ENCODE assay signal across 22 cellular contexts in the genomic region with DNA sequence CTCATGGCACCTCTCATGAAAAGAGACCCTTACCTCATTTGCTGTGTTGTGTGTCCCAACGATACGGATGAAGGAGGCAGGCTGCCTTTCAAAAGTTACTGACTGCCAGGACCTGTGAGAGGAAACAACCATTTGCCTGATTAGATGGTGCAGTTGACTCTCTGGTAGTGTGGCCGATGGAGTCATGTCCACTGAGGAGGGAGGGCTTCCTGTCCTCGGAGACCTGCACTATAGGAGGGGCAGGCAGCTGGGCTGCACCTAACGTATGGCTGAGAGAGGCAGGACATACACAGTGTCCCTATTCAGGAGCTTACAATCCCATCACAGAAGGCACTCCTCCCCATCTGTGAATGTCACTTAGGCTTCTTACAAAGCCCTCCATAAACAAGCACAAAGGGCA.
DNase-seq lines count a peak whose midpoint lies in the region; ATAC-seq, FAIRE-seq and TF ChIP-seq lines count a peak whose summit lies in the region.
"Had no signal": no experiment of that assay in that cellular context is flagged by ENCODE, and none has a peak within 500 bp of the region (broad histone marks: within the 10 kb centered on the region; RNA-seq: fewer than 3 reads in every experiment).

No MANE protein-coding gene starts in this region.

- no peak overlapping the region for H3K9ac ChIP-seq in HUES64 (ENCODE audit: low read depth, low read length)
- H3K9ac ChIP-seq in H1 (replicated peaks in 1 of 4; ENCODE audit: extremely low read depth in 1 of 4, low read depth in 3 of 4, low read length in 3 of 4): no peak overlapping the region
- no peak overlapping the region for H3K9ac ChIP-seq in mesenchymal stem cell (ENCODE audit: low read length)
- H3K9ac ChIP-seq: GM23248 had no signal

- H3K36me3 ChIP-seq in GM23338 (ENCODE audit: insufficient read depth): no peaks in the 10 kb centered on the region
- no peaks in the 10 kb centered on the region for H3K36me3 ChIP-seq in HUES64 (ENCODE audit: insufficient read depth, low read length)
- no peaks in the 10 kb centered on the region for H3K36me3 ChIP-seq in H1 (ENCODE audit: control insufficient read depth in 2 of 4, insufficient read depth in 4 of 4, low read length in 3 of 4)
- peaks cover 0 to 4% of the 10 kb centered on the region in 2 experiments for H3K36me3 ChIP-seq in mesenchymal stem cell (ENCODE audit: control insufficient read depth in 1 of 2, insufficient read depth in 2 of 2, low read depth in 1 of 2, low read length in 2 of 2)

- no peaks in the 10 kb centered on the region for H3K36me3 Mint-ChIP-seq in GM23338 (ENCODE audit: low read depth)

- no peak overlapping the region for H3K27ac Mint-ChIP-seq in GM23338
- H3K27ac Mint-ChIP-seq: CD4-positive, alpha-beta T cell; T-cell had no signal

- no peaks in the 10 kb centered on the region for H3K23me2 ChIP-seq in H1 (ENCODE audit: low read depth, low read length)

- H3K14ac ChIP-seq in H1 (ENCODE audit: insufficient read length): no peak overlapping the region
- H3K14ac ChIP-seq in mesenchymal stem cell (ENCODE audit: low read length in 2 of 2): no peak overlapping the region

- H2AFZ ChIP-seq in GM23338: no peak overlapping the region
- H2AFZ ChIP-seq in H1 (ENCODE audit: low read length): no peak overlapping the region
- no peak overlapping the region for H2AFZ ChIP-seq in mesenchymal stem cell (ENCODE audit: low read depth, low read length)
- H2AFZ ChIP-seq: GM23248 had no signal

- no peak overlapping the region for H3K4me3 ChIP-seq in GM23338
- no peak overlapping the region for H3K4me3 ChIP-seq in HUES64 (ENCODE audit: low read length)
- H3K4me3 ChIP-seq in H1 (ENCODE audit: extremely low read depth in 1 of 4, insufficient read depth in 2 of 4, low read depth in 3 of 4, low read length in 4 of 4): no peak overlapping the region
- H3K4me3 ChIP-seq in mesenchymal stem cell (ENCODE audit: insufficient read depth in 1 of 2, low read depth in 1 of 2, low read length in 2 of 2): no peak overlapping the region
- H3K4me3 ChIP-seq: A549, GM12878, GM23248, SK-N-MC had no signal

- H4K20me1 ChIP-seq in GM23338 (replicated peaks; ENCODE audit: insufficient read depth): no peaks in the 10 kb centered on the region
- no peaks in the 10 kb centered on the region for H4K20me1 ChIP-seq in H1 (replicated peaks in 1 of 2; ENCODE audit: control insufficient read depth in 1 of 2, insufficient read depth in 2 of 2, low read length in 2 of 2)

- H2BK12ac ChIP-seq in H1 (ENCODE audit: low read depth, low read length) (0 out of 2 replicates have a peak overlapping the region, but pooled peaks have one; percentile 18), mesenchymal stem cell (ENCODE audit: low read length in 2 of 2) (no peak overlapping the region)

- H3K4me2 ChIP-seq in GM23338 (peak overlapping the region; percentile 65), H1 (ENCODE audit: insufficient read depth in 1 of 2, low read depth in 2 of 2, low read length in 2 of 2) (peak overlapping the region; percentile 4 to 18; a peak in 2 of 4 replicates), mesenchymal stem cell (ENCODE audit: low read length, poor library complexity, severe bottlenecking) (no peak overlapping the region)
- H3K4me2 ChIP-seq: A549 had no signal

- H3K23ac ChIP-seq in H1 (ENCODE audit: insufficient read length) (no peak overlapping the region), mesenchymal stem cell (ENCODE audit: low read length in 2 of 2) (no peak overlapping the region)

- H3K4me1 Mint-ChIP-seq in GM23338: peaks cover 35% of the 10 kb centered on the region

- CTCF ChIA-PET in H1 (lab: Charles Lee; ENCODE audit: partially characterized antibody): interaction anchor here (0.7 to 1.4 kb wide), 4 partner anchors 16 to 243 kb away, joined by 3 to 7 read pairs (median 3); no protein-coding TSS in a partner anchor

- no peak overlapping the region for H3K4me3 Mint-ChIP-seq in GM23338
- H3K4me3 Mint-ChIP-seq: CD4-positive, alpha-beta T cell; T-cell had no signal

- TF ChIP-seq CTCF in GM23338 (conservative IDR thresholded peaks at IDR 0.05; ENCODE audit: low read depth in 2 of 2) (no peak), H1 (IDR thresholded peaks at IDR 0.05; ENCODE audit: control extremely low read depth in 1 of 3, insufficient read depth in 1 of 3, low read depth in 1 of 3, low read length in 3 of 3) (no peak)

- H3K9me2 ChIP-seq in GM23338 (ENCODE audit: insufficient read depth): no peaks in the 10 kb centered on the region

- no peak for TF ChIP-seq RAD21 in H1 (IDR thresholded peaks at IDR 0.05 in 1 of 2, conservative IDR thresholded peaks at IDR 0.05 in 1 of 2; ENCODE audit: low read depth in 2 of 2, low read length in 2 of 2)

- peaks cover 3% of the 10 kb centered on the region for H3K27me3 Mint-ChIP-seq in GM23338 (ENCODE audit: insufficient read depth, low read depth, poor library complexity)
- H3K27me3 Mint-ChIP-seq: CD4-positive, alpha-beta T cell; T-cell had no signal

- H3K27ac ChIP-seq in GM23338 (ENCODE audit: low read depth): no peak overlapping the region
- H3K27ac ChIP-seq in HUES64 (ENCODE audit: low read depth, low read length): peak overlapping the region; percentile 52; the same call in 1 of the 2 replicates
- no peak overlapping the region for H3K27ac ChIP-seq in H1 (ENCODE audit: low read depth, low read length)
- no peak overlapping the region for H3K27ac ChIP-seq in mesenchymal stem cell (ENCODE audit: low read length, poor library complexity, severe bottlenecking)
- H3K27ac ChIP-seq: A549, GM23248, SK-N-MC had no signal

- 0 out of 2 replicates have a peak overlapping the region, but pooled peaks have one; percentile 25 for H2BK15ac ChIP-seq in H1 (ENCODE audit: low read length)
- H2BK15ac ChIP-seq in mesenchymal stem cell (ENCODE audit: low read depth, poor library complexity, severe bottlenecking): no peak overlapping the region

- no peak for FAIRE-seq in H1 (lab: Jason Lieb, UNC)
- FAIRE-seq: A549, GM12878 had no signal

- TF ChIP-seq POLR2A in H1 (IDR thresholded peaks at IDR 0.05; ENCODE audit: control extremely low read depth in 1 of 2, low read depth in 2 of 2, low read length in 2 of 2): no peak

- no peaks in the 10 kb centered on the region for H3F3A ChIP-seq in GM23338 (replicated peaks; ENCODE audit: low read depth)

- H3K56ac ChIP-seq in H1 (replicated peaks; ENCODE audit: insufficient read length, low read depth, low read length): no peak overlapping the region

- H3K79me1 ChIP-seq in H1 (ENCODE audit: low read depth, low read length): no peaks in the 10 kb centered on the region
- peaks cover 1% of the 10 kb centered on the region for H3K79me1 ChIP-seq in mesenchymal stem cell (replicated peaks; ENCODE audit: low read length, poor library complexity, severe bottlenecking)

- ATAC-seq in GM23338: peak; percentile 12; the same call in 2 of the 3 replicates
- ATAC-seq: A549, GM12878, T-cell had no signal

- H4K8ac ChIP-seq in H1 (ENCODE audit: extremely low read depth, insufficient read depth, low read length) (no peak overlapping the region), mesenchymal stem cell (ENCODE audit: low read length) (no peak overlapping the region)

- H3K9me3 Mint-ChIP-seq in GM23338: no peaks in the 10 kb centered on the region
- H3K9me3 Mint-ChIP-seq: CD4-positive, alpha-beta T cell; T-cell had no signal

- H2BK20ac ChIP-seq in H1 (ENCODE audit: low read length): no peak overlapping the region; the same call in 1 of the 2 replicates

- H2AK5ac ChIP-seq in H1 (ENCODE audit: low read depth, low read length) (no peak overlapping the region), mesenchymal stem cell (ENCODE audit: low read length, severe bottlenecking) (no peak overlapping the region)

- peaks cover 28% of the 10 kb centered on the region for H3K4me1 ChIP-seq in GM23338 (ENCODE audit: insufficient read depth)
- H3K4me1 ChIP-seq in HUES64 (ENCODE audit: insufficient read depth, low read length): peaks cover 20% of the 10 kb centered on the region
- peaks cover 6 to 23% (median 17%) of the 10 kb centered on the region in 4 experiments for H3K4me1 ChIP-seq in H1 (replicated peaks in 1 of 4; ENCODE audit: control insufficient read depth in 3 of 4, insufficient read depth in 4 of 4, low read length in 3 of 4)
- peaks cover 7% of the 10 kb centered on the region for H3K4me1 ChIP-seq in mesenchymal stem cell (ENCODE audit: control insufficient read depth, insufficient read depth, low read depth, low read length)
- H3K4me1 ChIP-seq: A549, Caco-2 had no signal

- no peaks in the 10 kb centered on the region for H3K27me3 ChIP-seq in GM23338 (ENCODE audit: insufficient read depth)
- H3K27me3 ChIP-seq in HUES64 (ENCODE audit: insufficient read depth, low read length): no peaks in the 10 kb centered on the region
- no peaks in the 10 kb centered on the region for H3K27me3 ChIP-seq in H1 (replicated peaks in 1 of 4; ENCODE audit: control insufficient read depth in 3 of 4, extremely low read depth in 1 of 4, insufficient read depth in 3 of 4, low read length in 3 of 4)
- H3K27me3 ChIP-seq in mesenchymal stem cell (ENCODE audit: control insufficient read depth in 1 of 2, insufficient read depth in 1 of 2, low read length in 2 of 2): no peaks in the 10 kb centered on the region

- no peaks in the 10 kb centered on the region for H3K79me2 ChIP-seq in GM23338 (replicated peaks; ENCODE audit: insufficient read depth)
- no peaks in the 10 kb centered on the region for H3K79me2 ChIP-seq in H1 (ENCODE audit: control insufficient read depth in 1 of 2, insufficient read depth in 2 of 2, low read length in 2 of 2)

- no peak for DNase-seq in GM23338 (ENCODE audit: low spot score)
- DNase-seq in NCI-H748 (lab: John Stamatoyannopoulos, UW; ENCODE audit: unreplicated experiment): peak; percentile 94
- peak in 1 of 2 experiments; percentile 47 for DNase-seq in H1 (ENCODE audit: low read depth in 1 of 2, low spot score in 2 of 2)
- no peak for DNase-seq in stimulated activated naive CD4-positive, alpha-beta T cell treated with Interleukin-2 at 50 U/mL for 16 hours (lab: John Stamatoyannopoulos, UW)
- DNase-seq in cortex of kidney (lab: John Stamatoyannopoulos, UW): no peak
- DNase-seq in activated gamma-delta T cell (lab: John Stamatoyannopoulos, UW): no peak
- no peak for DNase-seq in mesenchymal stem cell
- DNase-seq: Caco-2; CD4-positive, alpha-beta T cell; DMS153; GF-D8; GM23248; NCI-H2029; NCI-H510A; NK-92 treated with Interleukin-12 subunit alpha and Interleukin-12 subunit beta, amount 100 ng/mL, for 24 hours; OCI-M1; Right ventricle myocardium superior; T-cell had no signal

- H3K18ac ChIP-seq in H1 (ENCODE audit: extremely low read depth, low read length): 0 out of 2 replicates have a peak overlapping the region, but pooled peaks have one; percentile 52
- no peak overlapping the region for H3K18ac ChIP-seq in mesenchymal stem cell (ENCODE audit: low read depth in 1 of 2, low read length in 2 of 2)

- H2BK5ac ChIP-seq in H1 (ENCODE audit: low read depth, low read length) (0 out of 2 replicates have a peak overlapping the region, but pooled peaks have one; percentile 54), mesenchymal stem cell (ENCODE audit: low read depth, low read length, poor library complexity, severe bottlenecking) (no peak overlapping the region)

- 41% methylated on average over 5 of the region's 5 CpGs for WGBS in HUES64
- 73% methylated on average over 5 of the region's 5 CpGs; no CpG with 5 or more reads in 1 of the 2 experiments for WGBS in H1 (ENCODE audit: extremely low coverage in 1 of 2, insufficient coverage in 1 of 2, insufficient read length in 1 of 2, insufficient replicate concordance in 2 of 2, low coverage in 1 of 2, low lambda C conversion rate in 2 of 2, missing lambda C conversion rate in 1 of 2), 2 experiments
- WGBS in mesenchymal stem cell: 78% methylated on average over 5 of the region's 5 CpGs

- POLR2A ChIA-PET in H1 (lab: Charles Lee; ENCODE audit: partially characterized antibody): interaction anchor here (1.6 kb wide), 1 partner anchor 8 kb away, joined by 3 read pairs; no protein-coding TSS in a partner anchor

- H4K5ac ChIP-seq in H1 (ENCODE audit: insufficient read length, low read depth, low read length): no peak overlapping the region

- H3K9me3 ChIP-seq in HUES64 (ENCODE audit: insufficient read depth, low read depth, low read length) (no peaks in the 10 kb centered on the region), H1 (ENCODE audit: insufficient read depth in 2 of 2, low read depth in 1 of 2, low read length in 1 of 2) (no peaks in the 10 kb centered on the region), mesenchymal stem cell (ENCODE audit: control insufficient read depth, low read length) (no peaks in the 10 kb centered on the region)
- H3K9me3 ChIP-seq: A549, Caco-2 had no signal

- H3K4ac ChIP-seq in H1 (replicated peaks; ENCODE audit: insufficient read length, low read depth, low read length) (no peak overlapping the region), mesenchymal stem cell (ENCODE audit: low read depth in 1 of 2, low read length in 2 of 2) (peak overlapping the region in 1 of 2 experiments; percentile 61)

- no peak overlapping the region for H2BK120ac ChIP-seq in H1 (replicated peaks; ENCODE audit: low read depth, low read length)
- no peak overlapping the region for H2BK120ac ChIP-seq in mesenchymal stem cell (ENCODE audit: low read depth, low read length)

- H4K91ac ChIP-seq in H1 (replicated peaks; ENCODE audit: insufficient read length, low read length): no peak overlapping the region
- no peak overlapping the region for H4K91ac ChIP-seq in mesenchymal stem cell (ENCODE audit: low read length)

- TF ChIP-seq EP300 in H1 (IDR thresholded peaks at IDR 0.05; ENCODE audit: borderline replicate concordance in 1 of 2, low read depth in 2 of 2, low read length in 2 of 2): no peak
